In genomic region chr15:40441736-40442531, GRCh38 we compare ENCODE assay signal across 8 cellular contexts. TPM values are rescaled to one million over a fixed set of nuclear protein-coding genes. Genes with fewer than 3 reads are reported as not detected.
DNase-seq lines count a peak whose midpoint lies in the region; ATAC-seq and TF ChIP-seq lines count a peak whose summit lies in the region.

No MANE protein-coding gene starts in this region.

- H3K27ac ChIP-seq in neuronal stem cell (replicated peaks; ENCODE audit: low read length), result no peak overlapping the region

- peak; percentile 4 for ATAC-seq in GM18511 (IDR thresholded peaks at IDR 0.05; ENCODE audit: unreplicated experiment)

- peaks cover 3 to 31% (median 24%) of the 10 kb centered on the region in 3 experiments for H3K27me3 ChIP-seq in neuronal stem cell (ENCODE audit: control insufficient read depth in 3 of 3, insufficient read depth in 3 of 3, low read depth in 1 of 3, low read length in 3 of 3)

- no CpG with 5 or more reads among the region's 88 CpGs for WGBS in neuronal stem cell (ENCODE audit: extremely low coverage in 2 of 2, insufficient read length in 2 of 2, insufficient replicate concordance in 1 of 2), 2 donors

- H3K36me3 ChIP-seq in neuronal stem cell (replicated peaks in 1 of 2; ENCODE audit: control insufficient read depth in 2 of 2, insufficient read depth in 2 of 2, low read length in 2 of 2), result peaks cover 0 to 4% of the 10 kb centered on the region in 2 donors

- intact Hi-C loops in posterior vena cava (cut with DNase I), result no loop called here

- no peak for TF ChIP-seq CTCF in epithelial cell of esophagus (IDR thresholded peaks at IDR 0.05; ENCODE audit: insufficient read depth, low read depth, low read length, missing control alignments)

- peak overlapping the region; percentile 98 for H3K9ac ChIP-seq in neuronal stem cell (ENCODE audit: low read depth, low read length, poor library complexity)

- H3K4me3 ChIP-seq in epithelial cell of esophagus (ENCODE audit: low read length) (peak overlapping the region; percentile 60), neuronal stem cell (ENCODE audit: low read length in 2 of 2) (peak overlapping the region; percentile 83 to 92)

- peak overlapping the region; percentile 77 for H2AFZ ChIP-seq in neuronal stem cell (ENCODE audit: low read length)

- H4K8ac ChIP-seq in neuronal stem cell (ENCODE audit: low read depth, low read length), result peak overlapping the region; percentile 1

- peak overlapping the region; percentile 82 for H3K4me2 ChIP-seq in neuronal stem cell (ENCODE audit: insufficient read depth, low read length, poor library complexity, severe bottlenecking)

- no peak overlapping the region for H3K4ac ChIP-seq in neuronal stem cell (ENCODE audit: low read length)

- H2BK120ac ChIP-seq in neuronal stem cell (ENCODE audit: low read depth, low read length), result no peak overlapping the region

- H3K79me1 ChIP-seq in neuronal stem cell (ENCODE audit: low read depth, low read length), result peaks cover 14% of the 10 kb centered on the region

- peak overlapping the region; percentile 86 for H3K23ac ChIP-seq in neuronal stem cell (ENCODE audit: low read depth, low read length, poor library complexity)

- peak overlapping the region; percentile 54 for H2BK15ac ChIP-seq in neuronal stem cell (ENCODE audit: low read length)

- H2BK5ac ChIP-seq in neuronal stem cell (ENCODE audit: low read length), result peak overlapping the region; percentile 72

- H2BK12ac ChIP-seq in neuronal stem cell (ENCODE audit: low read length), result no peak overlapping the region

- in situ Hi-C loops in ACHN (cut with HindIII; ENCODE audit: low pct_ligation_motif_present, low pct_unique_long_range_greater_than_20kb, low sequenced_read_pairs), result no loop called here

- peak; percentile 14 for DNase-seq in ACHN
- DNase-seq in UCSD-AML1 (lab: John Stamatoyannopoulos, UW; ENCODE audit: unreplicated experiment), result peak; percentile 30
- no peak for DNase-seq in epithelial cell of esophagus (ENCODE audit: low read depth)
- DNase-seq in neuronal stem cell (ENCODE audit: low spot score), result no peak
- no peak for DNase-seq in posterior vena cava (ENCODE audit: low spot score)
- DNase-seq in ureter (ENCODE audit: low spot score), result no peak
- no peak for DNase-seq in NCI-H226

- no peak overlapping the region for H4K91ac ChIP-seq in neuronal stem cell (ENCODE audit: low read depth, low read length, poor library complexity)

- peaks cover 40 to 66% of the 10 kb centered on the region in 2 donors for H3K4me1 ChIP-seq in neuronal stem cell (ENCODE audit: control insufficient read depth in 2 of 2, insufficient read depth in 1 of 2, low read depth in 1 of 2, low read length in 2 of 2)

- peak overlapping the region; percentile 73 for H3K14ac ChIP-seq in neuronal stem cell (ENCODE audit: low read length)

- H3K9me3 ChIP-seq in neuronal stem cell (replicated peaks in 1 of 2; ENCODE audit: control insufficient read depth in 2 of 2, insufficient read depth in 1 of 2, low read depth in 1 of 2, low read length in 2 of 2), result no peaks in the 10 kb centered on the region

- H3K18ac ChIP-seq in neuronal stem cell (ENCODE audit: low read length), result peak overlapping the region; percentile 92

- peak overlapping the region; percentile 65 for H2AK5ac ChIP-seq in neuronal stem cell (ENCODE audit: low read depth, low read length)

RNA-seq across cellular contexts. Expression of gene BAHD1, which starts 1.2 kb away (rescaled TPM):
- polyA plus RNA-seq in neuronal stem cell (2013, experiment 1 of 2), result 13.7 TPM
- 14.1 TPM for polyA plus RNA-seq in neuronal stem cell (2013, experiment 2 of 2)
- total RNA-seq in posterior vena cava, result 10 to 100 TPM; 11.9 to 13.8 TPM
- 29.0 TPM for total RNA-seq in ureter

RNA-seq across cellular contexts. Expression of gene CHST14, which starts 28.9 kb away (rescaled TPM):
- polyA plus RNA-seq in neuronal stem cell (2013, experiment 1 of 2), result 24.1 TPM
- 23.7 TPM for polyA plus RNA-seq in neuronal stem cell (2013, experiment 2 of 2)
- total RNA-seq in posterior vena cava (10 to 100 TPM; 11.8 to 15.8 TPM), ureter (18.0 TPM)

RNA-seq across cellular contexts. Expression of gene IVD, which starts 36.3 kb away (rescaled TPM):
- polyA plus RNA-seq in neuronal stem cell (2013, experiment 1 of 2), result 22.3 TPM
- polyA plus RNA-seq in neuronal stem cell (2013, experiment 2 of 2), result 23.4 TPM
- total RNA-seq in posterior vena cava (10 to 100 TPM; 24.3 to 38.9 TPM), ureter (109 TPM)

RNA-seq across cellular contexts. Expression of gene KNSTRN, which starts 59.4 kb away (rescaled TPM):
- 81.2 TPM for polyA plus RNA-seq in neuronal stem cell (2013, experiment 1 of 2)
- polyA plus RNA-seq in neuronal stem cell (2013, experiment 2 of 2), result 77.0 TPM
- total RNA-seq in posterior vena cava (1 to 10 TPM; 5.4 to 8.4 TPM), ureter (8.7 TPM)

Comparison
In these comparisons a context has a peak if more than half of its experiments do, and no peak if none do; other contexts are left out.
1. DNase-seq: peak in ACHN (single experiment) and UCSD-AML1 (single experiment); none in epithelial cell of esophagus (single experiment), neuronal stem cell (single experiment), posterior vena cava (single experiment), ureter (single experiment) and NCI-H226 (single experiment).